Comparison of ENCODE assay signal across 20 cellular contexts in the genomic region with DNA sequence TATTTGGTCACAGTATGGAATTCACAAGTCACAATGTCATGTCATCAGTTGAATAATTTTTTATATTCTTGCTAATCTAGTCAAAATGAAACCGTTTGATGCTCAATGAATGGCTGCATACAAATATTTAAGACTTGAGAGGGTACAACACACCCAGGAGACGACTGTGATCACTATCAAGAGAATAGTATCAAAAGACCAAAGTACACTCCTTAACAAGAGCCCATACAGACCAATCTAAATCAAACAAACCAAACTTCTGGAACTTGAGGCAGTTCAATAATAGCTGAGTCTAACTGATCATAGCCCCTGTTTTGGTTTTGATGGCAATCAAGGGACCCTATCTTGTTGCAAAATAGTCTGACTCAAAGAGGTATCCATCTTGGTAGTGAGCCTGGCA.
"Had no signal": no experiment of that assay in that cellular context is flagged by ENCODE, and none has a peak within 500 bp of the region (broad histone marks: within the 10 kb centered on the region; RNA-seq: fewer than 3 reads in every experiment).

No MANE protein-coding gene starts in this region.

- H3K27ac ChIP-seq: RWPE1 had no signal

- ATAC-seq: Panc1, PC-3, SK-N-SH treated with all-trans-retinoic acid at 6 μM for 48 hours had no signal

- DNase-seq: KBM-7; NCI-H1092; NCI-H1105 treated with DMSO at 0.1 percent for 48 hours; NCI-H1417 treated with DMSO at 0.1 percent for 48 hours; NCI-H146; NCI-H1694 treated with DMSO at 0.1 percent for 48 hours; NCI-H1930; NCI-H2081; NCI-H2107; NCI-H2227 treated with DMSO at 0.1 percent for 48 hours; NCI-H510A; NCI-H524 treated with DMSO at 0.1 percent for 48 hours; NCI-H69; NCI-H774; NK-92 treated with Interleukin-12 subunit alpha and Interleukin-12 subunit beta, amount 100 ng/mL, for 24 hours; PC-3; SHP77 had no signal
